1 cellular context compared by ENCODE assay signal in genomic region chr17:44184212-44184810, GRCh38.
TF ChIP-seq lines count a peak whose summit lies in the region.

No MANE protein-coding gene starts in this region.

TF ChIP-seq in K562, 482 proteins besides CTCF, POLR2A, EP300 and RAD21:
- TF ChIP-seq CEBPB (tag; IDR thresholded peaks at IDR 0.05) (peak; percentile 89), CREBBP (IDR thresholded peaks at IDR 0.05; ENCODE audit: low read depth, low read length) (no peak), FIP1L1 (IDR thresholded peaks at IDR 0.05; ENCODE audit: low read depth, low read length, poor library complexity, severe bottlenecking) (no peak), TAL1 (IDR thresholded peaks at IDR 0.05) (no peak), NFIC (IDR thresholded peaks at IDR 0.05) (no peak), ATF3 (IDR thresholded peaks at IDR 0.05) (peak; percentile 44), ATF3 (CRISPR knock-in tag; conservative IDR thresholded peaks at IDR 0.05) (no peak), THAP12 (CRISPR knock-in tag; IDR thresholded peaks at IDR 0.05) (no peak), ZNF586 (CRISPR knock-in tag; conservative IDR thresholded peaks at IDR 0.05) (no peak), U2AF1 (optimal IDR thresholded peaks at IDR 0.05; ENCODE audit: low read depth, low read length) (no peak), RCOR1 (IDR thresholded peaks at IDR 0.05; ENCODE audit: borderline replicate concordance in 1 of 2, low read depth in 2 of 2, low read length in 2 of 2) (no peak), YY1 (IDR thresholded peaks at IDR 0.05; ENCODE audit: borderline replicate concordance in 1 of 3, control insufficient read depth in 1 of 3, extremely low read depth in 1 of 3, insufficient read depth in 3 of 3, insufficient read length in 1 of 3, insufficient replicate concordance in 2 of 3, low read depth in 1 of 3, low read length in 2 of 3) (no peak), ZNF354B (CRISPR knock-in tag; IDR thresholded peaks at IDR 0.05) (no peak), ZBTB12 (CRISPR knock-in tag; IDR thresholded peaks at IDR 0.05) (no peak), MITF (IDR thresholded peaks at IDR 0.05) (no peak), PBX2 (CRISPR knock-in tag; IDR thresholded peaks at IDR 0.05; ENCODE audit: low read depth) (no peak), PBX2 (tag; conservative IDR thresholded peaks at IDR 0.05; ENCODE audit: low read depth) (no peak), COPS2 (conservative IDR thresholded peaks at IDR 0.05) (no peak), ZNF507 (tag; conservative IDR thresholded peaks at IDR 0.05) (peak; percentile 33; the same call in 1 of the 2 replicates), HNRNPK (IDR thresholded peaks at IDR 0.05; ENCODE audit: low read depth, low read length, poor library complexity, severe bottlenecking) (no peak), REST (CRISPR knock-in tag; IDR thresholded peaks at IDR 0.05; ENCODE audit: low read depth) (no peak), CEBPG (CRISPR knock-in tag; IDR thresholded peaks at IDR 0.05) (no peak), CEBPG (tag; conservative IDR thresholded peaks at IDR 0.05 in 1 of 2, IDR thresholded peaks at IDR 0.05 in 1 of 2) (0 out of 4 replicates have a peak, but pooled peaks of 1 of the 2 experiments have one; percentile 22)
